Comparison of ENCODE assay signal across 9 cellular contexts in the genomic region with DNA sequence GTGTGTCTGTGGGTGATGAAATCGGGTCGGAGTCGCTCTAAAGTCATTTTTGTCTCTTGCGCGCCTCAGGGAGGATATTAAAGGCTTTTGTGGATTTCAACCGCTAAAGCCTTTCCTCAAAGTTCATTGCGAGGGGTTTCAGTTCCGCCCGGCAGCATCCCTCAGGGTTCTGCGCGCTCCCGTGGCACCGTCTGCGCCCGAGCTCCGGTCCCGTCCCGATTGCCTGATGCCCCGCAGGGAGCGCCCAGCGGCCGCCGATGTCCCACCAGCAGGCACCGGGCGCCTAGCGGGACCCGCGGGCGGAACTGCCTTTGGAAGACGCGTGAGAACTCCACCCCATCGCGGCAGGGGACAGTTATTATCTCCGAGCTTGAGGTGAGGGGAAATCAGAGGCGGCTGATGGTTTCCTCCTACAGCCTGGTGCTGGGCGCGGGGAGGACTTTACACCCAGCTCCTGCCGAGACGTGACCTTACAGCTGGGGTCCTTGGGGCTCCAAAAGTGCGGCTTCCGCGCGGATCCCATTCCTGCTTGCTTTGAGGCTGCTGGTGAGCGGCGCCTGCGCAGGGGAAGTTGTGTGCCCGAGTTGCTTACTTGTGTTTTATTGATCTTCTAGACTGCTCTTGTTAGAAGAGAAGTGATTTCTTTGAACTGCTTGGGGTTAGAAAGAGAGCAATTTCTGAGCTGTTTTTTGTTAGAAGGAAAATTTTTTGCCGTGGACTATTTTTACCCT. TPM values are rescaled to one million over a fixed set of nuclear protein-coding genes. Genes with fewer than 3 reads are reported as not detected.
DNase-seq lines count a peak whose midpoint lies in the region; ATAC-seq and TF ChIP-seq lines count a peak whose summit lies in the region.
"Had no signal": no experiment of that assay in that cellular context is flagged by ENCODE, and none has a peak within 500 bp of the region (broad histone marks: within the 10 kb centered on the region; RNA-seq: fewer than 3 reads in every experiment).

No MANE protein-coding gene starts in this region.

- 1% methylated on average over 48 of the region's 48 CpGs for WGBS in lung, 2 donors

- H3K9me3 ChIP-seq in lung (ENCODE audit: control insufficient read depth in 2 of 2, insufficient read depth in 1 of 2, low read length in 1 of 2), result peaks cover 0 to 13% of the 10 kb centered on the region in 2 donors

- no peak overlapping the region for H3K27ac Mint-ChIP-seq in activated naive CD4-positive, alpha-beta T cell treated with anti-CD3 and anti-CD28 coated beads, Interleukin-2, amount 50 U/mL, for 24 hours

- no peak for TF ChIP-seq RAD21 in Ishikawa (IDR thresholded peaks at IDR 0.05; ENCODE audit: low read depth)

- H3K4me3 ChIP-seq in lung, result no peak overlapping the region

- peaks cover 3% of the 10 kb centered on the region for H3K36me3 Mint-ChIP-seq in activated naive CD4-positive, alpha-beta T cell treated with anti-CD3 and anti-CD28 coated beads, Interleukin-2, amount 50 U/mL, for 24 hours

- TF ChIP-seq EP300 in Ishikawa (IDR thresholded peaks at IDR 0.05; ENCODE audit: borderline replicate concordance), result no peak

- peaks cover 7% of the 10 kb centered on the region for H3K27me3 ChIP-seq in lung (ENCODE audit: control insufficient read depth, insufficient read depth)

- H3K27ac ChIP-seq in lung (ENCODE audit: low read depth in 1 of 2, low read length in 1 of 2), result no peak overlapping the region

- H3K4me3 Mint-ChIP-seq in activated naive CD4-positive, alpha-beta T cell treated with anti-CD3 and anti-CD28 coated beads, Interleukin-2, amount 50 U/mL, for 24 hours, result peak overlapping the region; percentile 81

- peaks cover 0 to 10% of the 10 kb centered on the region in 2 donors for H3K4me1 ChIP-seq in lung (ENCODE audit: control insufficient read depth in 2 of 2, insufficient read depth in 2 of 2, low read length in 2 of 2)

- peaks cover 24% of the 10 kb centered on the region for H3K4me1 Mint-ChIP-seq in activated naive CD4-positive, alpha-beta T cell treated with anti-CD3 and anti-CD28 coated beads, Interleukin-2, amount 50 U/mL, for 24 hours

- no peaks in the 10 kb centered on the region for H3K36me3 ChIP-seq in lung (ENCODE audit: control insufficient read depth in 2 of 2, insufficient read depth in 2 of 2, low read length in 2 of 2)

- H3K9me3 Mint-ChIP-seq in activated naive CD4-positive, alpha-beta T cell treated with anti-CD3 and anti-CD28 coated beads, Interleukin-2, amount 50 U/mL, for 24 hours, result peaks cover 8% of the 10 kb centered on the region

- peaks cover 80% of the 10 kb centered on the region for H3K27me3 Mint-ChIP-seq in activated naive CD4-positive, alpha-beta T cell treated with anti-CD3 and anti-CD28 coated beads, Interleukin-2, amount 50 U/mL, for 24 hours

- ATAC-seq in lung (ENCODE audit: insufficient read depth, low FRiP score) (peak; percentile 29), HG03108 (IDR thresholded peaks at IDR 0.05; ENCODE audit: unreplicated experiment) (no peak), GM19023 (IDR thresholded peaks at IDR 0.05; ENCODE audit: unreplicated experiment) (no peak), GM21825 (IDR thresholded peaks at IDR 0.05; ENCODE audit: unreplicated experiment) (no peak)

- TF ChIP-seq CTCF in lung (IDR thresholded peaks at IDR 0.05; ENCODE audit: control extremely low read depth, extremely low read depth), result no peak

- DNase-seq in Daoy (ENCODE audit: low read depth) (peak; percentile 65), lung (ENCODE audit: low spot score) (no peak), AG08395 (ENCODE audit: low spot score) (no peak)

TF ChIP-seq in Ishikawa, 13 proteins besides CTCF, POLR2A, EP300 and RAD21:
- no peak for TF ChIP-seq YY1 (IDR thresholded peaks at IDR 0.05; ENCODE audit: low read depth)
- TF ChIP-seq ZBTB7A (IDR thresholded peaks at IDR 0.05; ENCODE audit: low read depth), result peak; percentile 58
- TF ChIP-seq, protein P1, sequence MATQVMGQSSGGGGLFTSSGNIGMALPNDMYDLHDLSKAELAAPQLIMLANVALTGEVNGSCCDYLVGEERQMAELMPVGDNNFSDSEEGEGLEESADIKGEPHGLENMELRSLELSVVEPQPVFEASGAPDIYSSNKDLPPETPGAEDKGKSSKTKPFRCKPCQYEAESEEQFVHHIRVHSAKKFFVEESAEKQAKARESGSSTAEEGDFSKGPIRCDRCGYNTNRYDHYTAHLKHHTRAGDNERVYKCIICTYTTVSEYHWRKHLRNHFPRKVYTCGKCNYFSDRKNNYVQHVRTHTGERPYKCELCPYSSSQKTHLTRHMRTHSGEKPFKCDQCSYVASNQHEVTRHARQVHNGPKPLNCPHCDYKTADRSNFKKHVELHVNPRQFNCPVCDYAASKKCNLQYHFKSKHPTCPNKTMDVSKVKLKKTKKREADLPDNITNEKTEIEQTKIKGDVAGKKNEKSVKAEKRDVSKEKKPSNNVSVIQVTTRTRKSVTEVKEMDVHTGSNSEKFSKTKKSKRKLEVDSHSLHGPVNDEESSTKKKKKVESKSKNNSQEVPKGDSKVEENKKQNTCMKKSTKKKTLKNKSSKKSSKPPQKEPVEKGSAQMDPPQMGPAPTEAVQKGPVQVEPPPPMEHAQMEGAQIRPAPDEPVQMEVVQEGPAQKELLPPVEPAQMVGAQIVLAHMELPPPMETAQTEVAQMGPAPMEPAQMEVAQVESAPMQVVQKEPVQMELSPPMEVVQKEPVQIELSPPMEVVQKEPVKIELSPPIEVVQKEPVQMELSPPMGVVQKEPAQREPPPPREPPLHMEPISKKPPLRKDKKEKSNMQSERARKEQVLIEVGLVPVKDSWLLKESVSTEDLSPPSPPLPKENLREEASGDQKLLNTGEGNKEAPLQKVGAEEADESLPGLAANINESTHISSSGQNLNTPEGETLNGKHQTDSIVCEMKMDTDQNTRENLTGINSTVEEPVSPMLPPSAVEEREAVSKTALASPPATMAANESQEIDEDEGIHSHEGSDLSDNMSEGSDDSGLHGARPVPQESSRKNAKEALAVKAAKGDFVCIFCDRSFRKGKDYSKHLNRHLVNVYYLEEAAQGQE (IDR thresholded peaks at IDR 0.05; ENCODE audit: low read depth), result no peak
- TF ChIP-seq, protein P2, sequence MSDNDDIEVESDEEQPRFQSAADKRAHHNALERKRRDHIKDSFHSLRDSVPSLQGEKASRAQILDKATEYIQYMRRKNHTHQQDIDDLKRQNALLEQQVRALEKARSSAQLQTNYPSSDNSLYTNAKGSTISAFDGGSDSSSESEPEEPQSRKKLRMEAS (IDR thresholded peaks at IDR 0.05), result no peak
- no peak for TF ChIP-seq NFIC (IDR thresholded peaks at IDR 0.05)
- no peak for TF ChIP-seq TCF12 (IDR thresholded peaks at IDR 0.05; ENCODE audit: low read depth)
- no peak for TF ChIP-seq TAF1 (IDR thresholded peaks at IDR 0.05; ENCODE audit: low read depth)
TF ChIP-seq in Ishikawa: peak in this region for 1.

RNA-seq across cellular contexts. Expression of a gene that starts 27.1 kb away (rescaled TPM):
- total RNA-seq in Daoy (2014; rRNA removed; shearing (Covaris generic)), result 1.2 and 1.6 TPM in 2 replicates
- 1 to 10 TPM; 1.7 to 6.2 TPM for total RNA-seq in lung
- polyA plus RNA-seq in lung, result 1 to 10 TPM in 1 of 2 donors, under 1 TPM in 1; 0.59 to 1.9 TPM

RNA-seq across cellular contexts. Expression of a gene that starts 34.5 kb away (rescaled TPM):
- total RNA-seq in Daoy (2014; rRNA removed; shearing (Covaris generic)), result 0.36 and 1.1 TPM in 2 replicates
- not detected for total RNA-seq in lung
- under 1 TPM in 1 of 2 donors, not detected in 1; 0.06 TPM for polyA plus RNA-seq in lung
- total RNA-seq: lung microvascular endothelial cell had no signal

RNA-seq across cellular contexts. Expression of a gene that starts 49.0 kb away (rescaled TPM):
- 42.6 and 53.7 TPM in 2 replicates for total RNA-seq in Daoy (2014; rRNA removed; shearing (Covaris generic))
- 1 to 10 TPM; 2.4 to 2.9 TPM for total RNA-seq in lung
- 1 to 10 TPM; 1.2 to 6.2 TPM for polyA plus RNA-seq in lung

Comparison
In these comparisons a context has a peak if more than half of its experiments do, and no peak if none do; other contexts are left out.
1. RNA of a gene that starts 49.0 kb away (total RNA-seq): 42.6 to 53.7 TPM in Daoy; 2.4 to 2.9 TPM in lung; every median in the first group is over 10 times any median in the second.